ENCODE assay signal across 12 cellular contexts in genomic region chr4:1775731-1776500, GRCh38. TPM values are rescaled to one million over a fixed set of nuclear protein-coding genes. Genes with fewer than 3 reads are reported as not detected.
DNase-seq lines count a peak whose midpoint lies in the region; ATAC-seq and TF ChIP-seq lines count a peak whose summit lies in the region.
"Had no signal": no experiment of that assay in that cellular context is flagged by ENCODE, and none has a peak within 500 bp of the region (broad histone marks: within the 10 kb centered on the region; RNA-seq: fewer than 3 reads in every experiment).

No MANE protein-coding gene starts in this region.

- H3K4me1 ChIP-seq in PC-9 (replicated peaks; ENCODE audit: insufficient read depth): peaks cover 48% of the 10 kb centered on the region
- H3K4me1 ChIP-seq: adrenal gland had no signal

- peaks cover 14% of the 10 kb centered on the region; the same call in 1 of the 2 replicates for H3F3A ChIP-seq in PC-9 (ENCODE audit: insufficient read depth, low read depth)

- no peaks in the 10 kb centered on the region for H3K27me3 Mint-ChIP-seq in osteocyte (ENCODE audit: unreplicated experiment)
- H3K27me3 Mint-ChIP-seq: activated CD4-positive, alpha-beta memory T cell treated with anti-CD3 and anti-CD28 coated beads, Interleukin-2, amount 10 ng/mL, durations not matched to agents 7 days and 5 days had no signal

- TF ChIP-seq CTCF in PC-9 (conservative IDR thresholded peaks at IDR 0.05) (no peak), osteocyte (IDR thresholded peaks at IDR 0.05) (no peak)

- BruUV-seq in PC-9 (replicated peaks; lab: Mats Ljungman, UMichigan): no TSS peak

- no peaks in the 10 kb centered on the region for H3K36me3 ChIP-seq in PC-9 (ENCODE audit: low read depth)
- H3K36me3 ChIP-seq: adrenal gland had no signal

- no peaks in the 10 kb centered on the region for H4K20me1 ChIP-seq in PC-9 (ENCODE audit: insufficient read depth)

- no peaks in the 10 kb centered on the region for H3K9me3 ChIP-seq in PC-9 (ENCODE audit: insufficient read depth, low read depth)
- H3K9me3 ChIP-seq: adrenal gland had no signal

- H3K4me2 ChIP-seq in PC-9: no peak overlapping the region

- no peaks in the 10 kb centered on the region for H3K9me2 ChIP-seq in PC-9 (ENCODE audit: insufficient read depth)

- peak overlapping the region; percentile 14 for H3K27ac Mint-ChIP-seq in osteocyte (ENCODE audit: unreplicated experiment)
- H3K27ac Mint-ChIP-seq: activated CD4-positive, alpha-beta memory T cell treated with anti-CD3 and anti-CD28 coated beads, Interleukin-2, amount 10 ng/mL, durations not matched to agents 7 days and 5 days; stimulated activated naive CD8-positive, alpha-beta T cell treated with anti-CD3 and anti-CD28 coated beads, Interleukin-15, amount 100 ng/mL, for 72 hours had no signal

- DNase-seq in GM03348 (ENCODE audit: low spot score) (peak; percentile 43), PC-9 (peak; percentile 64 to 75), osteocyte (ENCODE audit: extremely low spot score, unreplicated experiment) (no peak), G401 (ENCODE audit: low spot score) (no peak)
- DNase-seq: activated CD4-positive, alpha-beta memory T cell treated with anti-CD3 and anti-CD28 coated beads, Interleukin-2, amount 10 ng/mL, durations not matched to agents 7 days and 5 days; adrenal gland; NCI-H2081; stimulated activated naive CD8-positive, alpha-beta T cell treated with anti-CD3 and anti-CD28 coated beads, Interleukin-15, amount 100 ng/mL, for 72 hours had no signal

- peaks cover 33% of the 10 kb centered on the region for H3K4me1 Mint-ChIP-seq in osteocyte (ENCODE audit: unreplicated experiment)

- CTCF ChIA-PET in PC-9 (lab: Charles Lee): no interaction called here

- in situ Hi-C loops in G401 (cut with HindIII; ENCODE audit: low sequenced_read_pairs): no loop called here

- H3K36me3 Mint-ChIP-seq in osteocyte (ENCODE audit: unreplicated experiment): no peaks in the 10 kb centered on the region

- H2AFZ ChIP-seq in PC-9: no peak overlapping the region

- H3K79me2 ChIP-seq in PC-9 (ENCODE audit: low read depth): no peaks in the 10 kb centered on the region

- H3K4me3 Mint-ChIP-seq in osteocyte (ENCODE audit: unreplicated experiment): no peak overlapping the region
- H3K4me3 Mint-ChIP-seq: activated CD4-positive, alpha-beta memory T cell treated with anti-CD3 and anti-CD28 coated beads, Interleukin-2, amount 10 ng/mL, durations not matched to agents 7 days and 5 days; stimulated activated naive CD8-positive, alpha-beta T cell treated with anti-CD3 and anti-CD28 coated beads, Interleukin-15, amount 100 ng/mL, for 72 hours had no signal

- H3K27ac ChIP-seq in PC-9: no peak overlapping the region
- H3K27ac ChIP-seq: adrenal gland had no signal

- intact Hi-C loops in PC-9 (cut with micrococcal nuclease; ENCODE audit: unreplicated experiment): loop anchor here (5.0 kb wide), 1 partner anchor 49 kb away; no protein-coding TSS in a partner anchor

- H3K9me3 Mint-ChIP-seq in osteocyte (ENCODE audit: unreplicated experiment): no peaks in the 10 kb centered on the region
- H3K9me3 Mint-ChIP-seq: activated CD4-positive, alpha-beta memory T cell treated with anti-CD3 and anti-CD28 coated beads, Interleukin-2, amount 10 ng/mL, durations not matched to agents 7 days and 5 days; stimulated activated naive CD8-positive, alpha-beta T cell treated with anti-CD3 and anti-CD28 coated beads, Interleukin-15, amount 100 ng/mL, for 72 hours had no signal

- POLR2A ChIA-PET in PC-9 (lab: Charles Lee; ENCODE audit: unreplicated experiment): interaction anchor here (0.6 to 0.7 kb wide), 3 partner anchors 9 to 707 kb away, joined by 3 to 7 read pairs (median 3); no protein-coding TSS in a partner anchor

- H3K27me3 ChIP-seq in PC-9 (ENCODE audit: insufficient read depth, low read depth): no peaks in the 10 kb centered on the region
- H3K27me3 ChIP-seq: adrenal gland had no signal

- peak; percentile 71 for ATAC-seq in esophagus mucosa
- ATAC-seq in HG03175 (IDR thresholded peaks at IDR 0.05; ENCODE audit: unreplicated experiment): no peak
- ATAC-seq in GM19035 (IDR thresholded peaks at IDR 0.05; ENCODE audit: unreplicated experiment): no peak
- no peak for ATAC-seq in HG02852 (IDR thresholded peaks at IDR 0.05; ENCODE audit: unreplicated experiment)
- ATAC-seq: stimulated activated naive CD8-positive, alpha-beta T cell treated with anti-CD3 and anti-CD28 coated beads, Interleukin-15, amount 100 ng/mL, for 72 hours had no signal

- no peak overlapping the region for H3K4me3 ChIP-seq in PC-9
- H3K4me3 ChIP-seq: adrenal gland had no signal

RNA-seq across cellular contexts. Expression of gene FGFR3, which starts 17.2 kb away (rescaled TPM):
- 8.2 and 10.6 TPM in 2 replicates for total RNA-seq in PC-9 (2021)
- total RNA-seq in esophagus mucosa: 150 TPM
- total RNA-seq in osteocyte: 6.4 and 6.9 TPM in 2 replicates
- 38.4 and 49.9 TPM in 2 replicates for total RNA-seq in G401 (2014; rRNA removed; shearing (Covaris generic))

RNA-seq across cellular contexts. Expression of gene TACC3, which starts 54.6 kb away (rescaled TPM):
- total RNA-seq in PC-9 (2021) (134 TPM in 2 replicates), esophagus mucosa (34.4 TPM), osteocyte (22.3 and 23.6 TPM in 2 replicates)
- total RNA-seq in G401 (2014; rRNA removed; shearing (Covaris generic)): 139 and 164 TPM in 2 replicates

RNA-seq across cellular contexts. Expression of gene TMEM129, which starts 54.8 kb away (rescaled TPM):
- total RNA-seq in PC-9 (2021) (41.2 and 52.5 TPM in 2 replicates), esophagus mucosa (25.5 TPM), osteocyte (48.8 and 53.6 TPM in 2 replicates)
- 51.6 and 91.7 TPM in 2 replicates for total RNA-seq in G401 (2014; rRNA removed; shearing (Covaris generic))

Comparison
In these comparisons a context has a peak if more than half of its experiments do, and no peak if none do; other contexts are left out.
1. DNase-seq: peak in GM03348 (single experiment) and PC-9 (2 of 2); none in osteocyte (single experiment) and G401 (single experiment).